In genomic region chr18:48544661-48545415, GRCh38 we compare ENCODE assay signal across 14 cellular contexts. TPM values are rescaled to one million over a fixed set of nuclear protein-coding genes. Genes with fewer than 3 reads are reported as not detected.
DNase-seq lines count a peak whose midpoint lies in the region; TF ChIP-seq lines count a peak whose summit lies in the region.
"Had no signal": no experiment of that assay in that cellular context is flagged by ENCODE, and none has a peak within 500 bp of the region (broad histone marks: within the 10 kb centered on the region; RNA-seq: fewer than 3 reads in every experiment).

No MANE protein-coding gene starts in this region.

- peaks cover 85% of the 10 kb centered on the region for H4K20me1 ChIP-seq in osteoblast (ENCODE audit: insufficient read depth, low read length)

- H3K36me3 ChIP-seq in osteoblast (ENCODE audit: insufficient read depth, low read length) = peaks cover 7% of the 10 kb centered on the region
- H3K36me3 ChIP-seq: cardiac muscle cell, vagina had no signal

- no peak for TF ChIP-seq CTCF in AG04450 (IDR thresholded peaks at IDR 0.05; ENCODE audit: low read depth, low read length)
- no peak for TF ChIP-seq CTCF in osteoblast (IDR thresholded peaks at IDR 0.05; ENCODE audit: extremely low read depth, low read depth, low read length)

- peaks cover 45% of the 10 kb centered on the region for H3K4me1 ChIP-seq in osteoblast (ENCODE audit: insufficient read depth, low read length)

- CTCF ChIA-PET in AG04450 (lab: Charles Lee) = interaction anchor here (1.5 kb wide), 1 partner anchor 69 kb away, joined by 3 read pairs; no protein-coding TSS in a partner anchor
- CTCF ChIA-PET in HEK293T (lab: Yijun Ruan, JAX) = interaction anchor here (0.5 kb wide), 1 partner anchor 32 kb away, joined by 4 read pairs; no protein-coding TSS in a partner anchor

- H3K27ac ChIP-seq in AG04450 (ENCODE audit: low read depth, low read length) (peak overlapping the region; percentile 47), epithelial cell of prostate (peak overlapping the region; percentile 94), osteoblast (ENCODE audit: low read depth, low read length) (peak overlapping the region; percentile 60)
- H3K27ac ChIP-seq: cardiac muscle cell, vagina had no signal

- no peak overlapping the region for H3K4me3 ChIP-seq in AG04450 (ENCODE audit: low read depth, low read length)
- no peak overlapping the region for H3K4me3 ChIP-seq in osteoblast (ENCODE audit: insufficient read depth, low read length)
- H3K4me3 ChIP-seq: cardiac muscle cell, vagina had no signal

- no peak for DNase-seq in AG04450 (ENCODE audit: low read depth, low spot score)
- DNase-seq in NCI-H69 (lab: John Stamatoyannopoulos, UW) = peak; percentile 45
- DNase-seq in epithelial cell of prostate (ENCODE audit: low read depth, low spot score) = no peak
- DNase-seq in osteoblast (ENCODE audit: insufficient read length, low spot score, missing footprints) = no peak
- DNase-seq in HEK293T (ENCODE audit: extremely low spot score) = no peak
- DNase-seq in ecto neural progenitor cell (ENCODE audit: low spot score) = no peak
- no peak for DNase-seq in NCI-H1417 (lab: John Stamatoyannopoulos, UW)
- no peak for DNase-seq in SKM-1 treated with dmso at 0.1 percent for 144 hours (lab: John Stamatoyannopoulos, UW; ENCODE audit: unreplicated experiment)
- DNase-seq: activated CD4-positive, alpha-beta T cell treated with anti-CD3 and anti-CD28 coated beads for 1 hour; activated CD8-positive, alpha-beta memory T cell treated with anti-CD3 and anti-CD28 coated beads, Interleukin-2, amount 50 U/mL, for 4 hours; naive B cell; T-helper 2 cell had no signal

- POLR2A ChIA-PET in AG04450 (lab: Yijun Ruan, JAX) (no interaction called here), HEK293T (lab: Yijun Ruan, JAX) (no interaction called here)

- no peak overlapping the region for H2AFZ ChIP-seq in osteoblast (ENCODE audit: low read length)

- H3K9me3 ChIP-seq in AG04450 (ENCODE audit: control insufficient read depth, insufficient read depth, low read length) = no peaks in the 10 kb centered on the region; the same call in 1 of the 2 replicates
- no peaks in the 10 kb centered on the region for H3K9me3 ChIP-seq in osteoblast (ENCODE audit: low read depth, low read length)
- H3K9me3 ChIP-seq: vagina had no signal

- H3K27me3 ChIP-seq in AG04450 (ENCODE audit: control insufficient read depth, insufficient read depth, low read length) (no peaks in the 10 kb centered on the region), osteoblast (ENCODE audit: insufficient read depth, low read length) (no peaks in the 10 kb centered on the region)
- H3K27me3 ChIP-seq: cardiac muscle cell, vagina had no signal

- H3K79me2 ChIP-seq in osteoblast (ENCODE audit: insufficient read depth, low read length) = peaks cover 94% of the 10 kb centered on the region

- no peak overlapping the region for H3K4me2 ChIP-seq in osteoblast (ENCODE audit: insufficient read depth, low read length)

TF ChIP-seq in HEK293T, 16 proteins besides CTCF, POLR2A, EP300 and RAD21:
- TF ChIP-seq L3MBTL2 (conservative IDR thresholded peaks at IDR 0.05) (no peak), FOXM1 (IDR thresholded peaks at IDR 0.05; ENCODE audit: borderline replicate concordance) (no peak), ZNF384 (IDR thresholded peaks at IDR 0.05) (no peak), SUZ12 (IDR thresholded peaks at IDR 0.05) (no peak)

RNA-seq across cellular contexts. Expression of gene CTIF, which starts 6.0 kb away (rescaled TPM):
- 40.2 and 44.7 TPM in 2 replicates for polyA plus RNA-seq in AG04450 (2011; rRNA removed)
- polyA minus RNA-seq in AG04450 (2011; rRNA and poly(A)+ RNA removed) = 69.9 and 97.6 TPM in 2 replicates
- 58.6 and 65.9 TPM in 2 replicates for total RNA-seq in osteoblast
